8 cellular contexts compared by ENCODE assay signal in genomic region chr17:82668631-82669099, GRCh38. TPM values are rescaled to one million over a fixed set of nuclear protein-coding genes. Genes with fewer than 3 reads are reported as not detected.
DNase-seq lines count a peak whose midpoint lies in the region; ATAC-seq and TF ChIP-seq lines count a peak whose summit lies in the region.

No MANE protein-coding gene starts in this region.

- TF ChIP-seq POLR2A in gastroesophageal sphincter (IDR thresholded peaks at IDR 0.05) (no peak), ovary (IDR thresholded peaks at IDR 0.05) (no peak)

- no peaks in the 10 kb centered on the region for H3K9me3 Mint-ChIP-seq in activated T-cell treated with anti-CD3 and anti-CD28 coated beads, Interleukin-2, amount 50 U/mL, for 24 hours

- ATAC-seq in gastroesophageal sphincter (peak; percentile 87), GM21786 (IDR thresholded peaks at IDR 0.05; ENCODE audit: unreplicated experiment) (no peak), GM18502 (IDR thresholded peaks at IDR 0.05; ENCODE audit: poor library complexity, unreplicated experiment) (no peak)

- peak overlapping the region in 2 of 4 donors; percentile 37 to 70 for H3K27ac ChIP-seq in gastroesophageal sphincter
- H3K27ac ChIP-seq in ovary = peak overlapping the region; percentile 66 to 92

- intact Hi-C loops in ovary (cut with DNase I) = no loop called here

- H3K27me3 ChIP-seq in gastroesophageal sphincter (no peaks in the 10 kb centered on the region), ovary (no peaks in the 10 kb centered on the region)

- 37 to 80% methylated on average over 1 to 2 of the region's 20 CpGs for WGBS in gastroesophageal sphincter (ENCODE audit: low coverage in 1 of 2), 2 donors
- WGBS in ovary, 3 donors = 86 to 96% (median 88%) methylated on average over 17 to 20 of the region's 20 CpGs

- no peak overlapping the region for H3K4me3 Mint-ChIP-seq in activated T-cell treated with anti-CD3 and anti-CD28 coated beads, Interleukin-2, amount 50 U/mL, for 24 hours

- TF ChIP-seq CTCF in gastroesophageal sphincter (IDR thresholded peaks at IDR 0.05) = peak in 3 of 4 experiments; percentile 53 to 83 (median 58)
- TF ChIP-seq CTCF in ovary (IDR thresholded peaks at IDR 0.05) = no peak

- H3K4me1 ChIP-seq in gastroesophageal sphincter = peaks cover 0 to 24% (median 0%) of the 10 kb centered on the region in 3 donors
- H3K4me1 ChIP-seq in ovary (ENCODE audit: insufficient read depth) = peaks cover 3% of the 10 kb centered on the region

- peaks cover 6% of the 10 kb centered on the region for H3K4me1 Mint-ChIP-seq in activated T-cell treated with anti-CD3 and anti-CD28 coated beads, Interleukin-2, amount 50 U/mL, for 24 hours (ENCODE audit: low read depth)

- peaks cover 0 to 18% of the 10 kb centered on the region in 2 donors for H3K36me3 ChIP-seq in gastroesophageal sphincter
- H3K36me3 ChIP-seq in ovary = no peaks in the 10 kb centered on the region

- H3K9me3 ChIP-seq in gastroesophageal sphincter (no peaks in the 10 kb centered on the region), ovary (no peaks in the 10 kb centered on the region)

- H3K4me3 ChIP-seq in gastroesophageal sphincter = no peak overlapping the region
- H3K4me3 ChIP-seq in ovary = no peak overlapping the region

- no peak for TF ChIP-seq EP300 in gastroesophageal sphincter (IDR thresholded peaks at IDR 0.05)
- TF ChIP-seq EP300 in ovary (IDR thresholded peaks at IDR 0.05) = no peak

- no peaks in the 10 kb centered on the region for H3K27me3 Mint-ChIP-seq in activated T-cell treated with anti-CD3 and anti-CD28 coated beads, Interleukin-2, amount 50 U/mL, for 24 hours

- no peaks in the 10 kb centered on the region for H3K36me3 Mint-ChIP-seq in activated T-cell treated with anti-CD3 and anti-CD28 coated beads, Interleukin-2, amount 50 U/mL, for 24 hours (ENCODE audit: low read depth)

- H3K27ac Mint-ChIP-seq in activated T-cell treated with anti-CD3 and anti-CD28 coated beads, Interleukin-2, amount 50 U/mL, for 24 hours = peak overlapping the region; percentile 40

- DNase-seq in GM03348 (ENCODE audit: low spot score) = peak; percentile 80
- peak; percentile 71 for DNase-seq in NCI-H460 (ENCODE audit: extremely low read depth, low read depth)
- DNase-seq in activated T-cell treated with anti-CD3 and anti-CD28 coated beads, Interleukin-2, amount 50 U/mL, for 24 hours = peak; percentile 59
- peak in 4 of 5 donors; percentile 34 to 56 (median 53) for DNase-seq in ovary
- DNase-seq in GOT3 (lab: John Stamatoyannopoulos, UW) = no peak

RNA-seq across cellular contexts. Expression of gene WDR45B, which starts 20.4 kb away (rescaled TPM):
- 102 and 107 TPM in 2 replicates for total RNA-seq in NCI-H460 (2014; rRNA removed; shearing (Covaris generic))
- 88.8 and 117 TPM in 2 replicates for polyA plus RNA-seq in NCI-H460 (2014; cell fraction: nucleus; rRNA removed)
- total RNA-seq in gastroesophageal sphincter (10 to 100 TPM; 70.8 to 77.4 (median 76.4) TPM), ovary (10 to 100 TPM; 43.0 to 99.3 (median 83.5) TPM)
- 10 to 100 TPM; 55.2 to 58.0 TPM for polyA plus RNA-seq in ovary

RNA-seq across cellular contexts. Expression of gene RAB40B, which starts 29.8 kb away (rescaled TPM):
- total RNA-seq in NCI-H460 (2014; rRNA removed; shearing (Covaris generic)) = 5.0 and 7.6 TPM in 2 replicates
- polyA plus RNA-seq in NCI-H460 (2014; cell fraction: nucleus; rRNA removed) = 4.9 and 11.0 TPM in 2 replicates
- total RNA-seq in gastroesophageal sphincter (10 to 100 TPM; 10.4 to 25.5 (median 19.2) TPM), ovary (10 to 100 TPM; 10.0 to 25.9 (median 14.9) TPM)
- 10 to 100 TPM in 1 of 2 donors, 1 to 10 TPM in 1; 9.2 to 18.6 TPM for polyA plus RNA-seq in ovary

RNA-seq across cellular contexts. Expression of gene FN3KRP, which starts 47.8 kb away (rescaled TPM):
- 10.6 and 16.4 TPM in 2 replicates for total RNA-seq in NCI-H460 (2014; rRNA removed; shearing (Covaris generic))
- polyA plus RNA-seq in NCI-H460 (2014; cell fraction: nucleus; rRNA removed) = 20.6 and 23.2 TPM in 2 replicates
- total RNA-seq in gastroesophageal sphincter = 10 to 100 TPM; 12.8 to 22.9 (median 18.2) TPM
- total RNA-seq in ovary = 10 to 100 TPM in 6 of 7 donors, 1 to 10 TPM in 1; 9.9 to 48.6 (median 39.0) TPM
- polyA plus RNA-seq in ovary = 10 to 100 TPM; 37.9 to 51.5 TPM

Comparison
In these comparisons a context has a peak if more than half of its experiments do, and no peak if none do; other contexts are left out.
1. CTCF ChIP-seq: peak in gastroesophageal sphincter (3 of 4); none in ovary (0 of 3).